ENCODE assay signal across 10 cellular contexts in genomic region chr11:7600205-7600775, GRCh38.
DNase-seq lines count a peak whose midpoint lies in the region; ATAC-seq, FAIRE-seq and TF ChIP-seq lines count a peak whose summit lies in the region.
"Had no signal": no experiment of that assay in that cellular context is flagged by ENCODE, and none has a peak within 500 bp of the region (broad histone marks: within the 10 kb centered on the region; RNA-seq: fewer than 3 reads in every experiment).

No MANE protein-coding gene starts in this region.

- no peaks in the 10 kb centered on the region for H3K4me1 Mint-ChIP-seq in activated CD4-positive, alpha-beta T cell treated with anti-CD3 and anti-CD28 coated beads for 36 hours

- no peak overlapping the region for H3K27ac Mint-ChIP-seq in activated CD4-positive, alpha-beta T cell treated with anti-CD3 and anti-CD28 coated beads for 36 hours

- POLR2A ChIA-PET in activated CD4-positive, alpha-beta T cell treated with anti-CD3 and anti-CD28 coated beads for 36 hours (lab: Charles Lee), result no interaction called here

- 83 to 87% methylated on average over 6 of the region's 6 CpGs for WGBS in aorta, 2 donors

- no peaks in the 10 kb centered on the region for H3K9me3 ChIP-seq in lower lobe of right lung
- H3K9me3 ChIP-seq in aorta (ENCODE audit: control insufficient read depth, low read length), result no peaks in the 10 kb centered on the region
- H3K9me3 ChIP-seq: BLaER1 treated with 17β-estradiol and CSF1 and Interleukin-3, amounts not matched to agents 10 nM and 100 nM; SJSA1 had no signal

- no peaks in the 10 kb centered on the region for H3K27me3 Mint-ChIP-seq in activated CD4-positive, alpha-beta T cell treated with anti-CD3 and anti-CD28 coated beads for 36 hours

- peak; percentile 51 for ATAC-seq in activated CD4-positive, alpha-beta T cell treated with anti-CD3 and anti-CD28 coated beads for 36 hours
- ATAC-seq in lower lobe of right lung, result peak; percentile 90 to 91
- ATAC-seq in aorta (ENCODE audit: low FRiP score), result peak; percentile 83

- DNase-seq in activated CD4-positive, alpha-beta T cell treated with anti-CD3 and anti-CD28 coated beads for 36 hours, result no peak
- no peak for DNase-seq in activated CD4-positive, alpha-beta T cell treated with anti-CD3 and anti-CD28 coated beads, Interleukin-2, amount 50 U/mL, for 1 hour
- peak in 38 of 61 donors; percentile 9 to 71 (median 40) for DNase-seq in caudate nucleus (lab: John Stamatoyannopoulos, UW)
- peak; percentile 72 for DNase-seq in lower lobe of right lung
- peak in 1 of 2 donors; percentile 62 for DNase-seq in aorta
- DNase-seq in OCI-M2 (lab: John Stamatoyannopoulos, UW; ENCODE audit: unreplicated experiment), result no peak
- DNase-seq in ecto neural progenitor cell (ENCODE audit: low spot score), result no peak
- no peak for DNase-seq in GM19239 (ENCODE audit: insufficient read length, low spot score)

- H3K36me3 Mint-ChIP-seq in activated CD4-positive, alpha-beta T cell treated with anti-CD3 and anti-CD28 coated beads for 36 hours (ENCODE audit: low read depth), result peaks cover 4% of the 10 kb centered on the region

- intact Hi-C loops in activated CD4-positive, alpha-beta T cell treated with anti-CD3 and anti-CD28 coated beads for 36 hours (cut with DNase I, micrococcal nuclease), result no loop called here
- intact Hi-C loops in lower lobe of right lung (cut with DNase I) (no loop called here), aorta (cut with DNase I) (no loop called here)

- H3K4me1 ChIP-seq in lower lobe of right lung (peaks cover 17% of the 10 kb centered on the region), aorta (ENCODE audit: control insufficient read depth in 1 of 2, insufficient read depth in 2 of 2, low read length in 2 of 2) (no peaks in the 10 kb centered on the region)

- H3K4me3 Mint-ChIP-seq in activated CD4-positive, alpha-beta T cell treated with anti-CD3 and anti-CD28 coated beads for 36 hours, result no peak overlapping the region

- H3K27ac ChIP-seq in caudate nucleus (ENCODE audit: low read depth, low read length), result peak overlapping the region; percentile 89
- H3K27ac ChIP-seq in lower lobe of right lung, result peak overlapping the region; percentile 66
- no peak overlapping the region for H3K27ac ChIP-seq in aorta (ENCODE audit: low read depth in 1 of 2, low read length in 2 of 2)
- H3K27ac ChIP-seq: BLaER1 treated with 17β-estradiol and CSF1 and Interleukin-3, amounts not matched to agents 10 nM and 100 nM; SJSA1 had no signal

- no peaks in the 10 kb centered on the region for H3K27me3 ChIP-seq in lower lobe of right lung (ENCODE audit: low read depth)
- H3K27me3 ChIP-seq in aorta (ENCODE audit: control insufficient read depth in 1 of 2, insufficient read depth in 2 of 2, low read length in 1 of 2), result no peaks in the 10 kb centered on the region
- H3K27me3 ChIP-seq: BLaER1 treated with 17β-estradiol and CSF1 and Interleukin-3, amounts not matched to agents 10 nM and 100 nM; SJSA1 had no signal

- H3K36me3 ChIP-seq in lower lobe of right lung, result no peaks in the 10 kb centered on the region
- H3K36me3 ChIP-seq in aorta (ENCODE audit: control insufficient read depth in 1 of 2, insufficient read depth in 2 of 2, low read length in 1 of 2), result peaks cover 0 to 9% of the 10 kb centered on the region in 2 donors
- H3K36me3 ChIP-seq: SJSA1 had no signal

- no peak for TF ChIP-seq CTCF in lower lobe of right lung (IDR thresholded peaks at IDR 0.05)

- CTCF ChIA-PET in activated CD4-positive, alpha-beta T cell treated with anti-CD3 and anti-CD28 coated beads for 36 hours (lab: Charles Lee), result no interaction called here

- no peaks in the 10 kb centered on the region for H3K9me3 Mint-ChIP-seq in activated CD4-positive, alpha-beta T cell treated with anti-CD3 and anti-CD28 coated beads for 36 hours (ENCODE audit: low read depth)

- FAIRE-seq in GM19239 (lab: Jason Lieb, UNC), result no peak

- H3K4me3 ChIP-seq in lower lobe of right lung (no peak overlapping the region), aorta (ENCODE audit: low read length in 2 of 2) (no peak overlapping the region)
- H3K4me3 ChIP-seq: BLaER1 treated with 17β-estradiol and CSF1 and Interleukin-3, amounts not matched to agents 10 nM and 100 nM; SJSA1 had no signal

Comparison
In these comparisons a context has a peak if more than half of its experiments do, and no peak if none do; other contexts are left out.
1. DNase-seq: peak in caudate nucleus (38 of 61) and lower lobe of right lung (single experiment); none in activated CD4-positive, alpha-beta T cell treated with anti-CD3 and anti-CD28 coated beads for 36 hours (single experiment), activated CD4-positive, alpha-beta T cell treated with anti-CD3 and anti-CD28 coated beads, Interleukin-2, amount 50 U/mL, for 1 hour (single experiment), OCI-M2 (single experiment), ecto neural progenitor cell (single experiment) and GM19239 (single experiment).
2. H3K27ac ChIP-seq: peak in caudate nucleus (single experiment) and lower lobe of right lung (single experiment); none in aorta (0 of 2).
3. Peak in every context shown above with its lines, with median percentiles within 50 percentile points of each other: ATAC-seq.